11 cellular contexts compared by ENCODE assay signal in genomic region chr1:51044834-51045233, GRCh38. TPM values are rescaled to one million over a fixed set of nuclear protein-coding genes. Genes with fewer than 3 reads are reported as not detected.
DNase-seq lines count a peak whose midpoint lies in the region; ATAC-seq and TF ChIP-seq lines count a peak whose summit lies in the region.
"Had no signal": no experiment of that assay in that cellular context is flagged by ENCODE, and none has a peak within 500 bp of the region (broad histone marks: within the 10 kb centered on the region; RNA-seq: fewer than 3 reads in every experiment).

No MANE protein-coding gene starts in this region.

- POLR2A ChIA-PET in activated CD4-positive, alpha-beta T cell treated with anti-CD3 and anti-CD28 coated beads, Interleukin-2, amount 10 ng/mL, durations not matched to agents 7 days and 5 days (lab: Charles Lee): no interaction called here

- peaks cover 1% of the 10 kb centered on the region for H3K4me1 Mint-ChIP-seq in activated CD4-positive, alpha-beta T cell treated with anti-CD3 and anti-CD28 coated beads, Interleukin-2, amount 10 ng/mL, durations not matched to agents 7 days and 5 days
- H3K4me1 Mint-ChIP-seq: mesothelial cell of epicardium had no signal

- DNase-seq in AG20443 (ENCODE audit: low spot score): peak; percentile 21
- peak; percentile 37 for DNase-seq in GM03348 (ENCODE audit: low spot score)
- peak; percentile 16 for DNase-seq in RPMI7951 (ENCODE audit: low read depth)
- DNase-seq in foreskin keratinocyte: no peak
- DNase-seq in activated CD4-positive, alpha-beta T cell treated with anti-CD3 and anti-CD28 coated beads, Interleukin-2, amount 10 ng/mL, durations not matched to agents 7 days and 5 days: no peak
- DNase-seq in SIG-M5 (lab: John Stamatoyannopoulos, UW): no peak
- no peak for DNase-seq in upper lobe of left lung
- DNase-seq in COLO668 (lab: John Stamatoyannopoulos, UW; ENCODE audit: unreplicated experiment): no peak
- DNase-seq: stimulated activated CD4-positive, alpha-beta T cell treated with anti-CD3 and anti-CD28 coated beads, Interleukin-2, amount 100 ng/mL, for 24 hours had no signal

- no peaks in the 10 kb centered on the region for H3K36me3 ChIP-seq in upper lobe of left lung
- H3K36me3 ChIP-seq: thoracic aorta had no signal

- H3K36me3 Mint-ChIP-seq in activated CD4-positive, alpha-beta T cell treated with anti-CD3 and anti-CD28 coated beads, Interleukin-2, amount 10 ng/mL, durations not matched to agents 7 days and 5 days (ENCODE audit: low read depth): no peaks in the 10 kb centered on the region
- H3K36me3 Mint-ChIP-seq: mesothelial cell of epicardium had no signal

- ATAC-seq in foreskin keratinocyte (no peak), upper lobe of left lung (ENCODE audit: low FRiP score in 2 of 2) (no peak)

- H3K27me3 Mint-ChIP-seq in activated CD4-positive, alpha-beta T cell treated with anti-CD3 and anti-CD28 coated beads, Interleukin-2, amount 10 ng/mL, durations not matched to agents 7 days and 5 days: peaks cover 17% of the 10 kb centered on the region

- CTCF ChIA-PET in activated CD4-positive, alpha-beta T cell treated with anti-CD3 and anti-CD28 coated beads, Interleukin-2, amount 10 ng/mL, durations not matched to agents 7 days and 5 days (lab: Charles Lee): interaction anchor here (0.9 kb wide), 1 partner anchor 143 kb away, joined by 3 read pairs; no protein-coding TSS in a partner anchor

- TF ChIP-seq EP300 in upper lobe of left lung (IDR thresholded peaks at IDR 0.05): no peak

- H3K27me3 ChIP-seq in foreskin keratinocyte (peaks cover 38% of the 10 kb centered on the region), upper lobe of left lung (no peaks in the 10 kb centered on the region)

- H3K9me3 ChIP-seq in upper lobe of left lung: no peaks in the 10 kb centered on the region

- H3K4me3 Mint-ChIP-seq in activated CD4-positive, alpha-beta T cell treated with anti-CD3 and anti-CD28 coated beads, Interleukin-2, amount 10 ng/mL, durations not matched to agents 7 days and 5 days: no peak overlapping the region
- H3K4me3 Mint-ChIP-seq: mesothelial cell of epicardium had no signal

- H3K4me3 ChIP-seq in upper lobe of left lung: no peak overlapping the region
- H3K4me3 ChIP-seq: thoracic aorta had no signal

- no peaks in the 10 kb centered on the region for H3K4me1 ChIP-seq in foreskin keratinocyte
- H3K4me1 ChIP-seq in upper lobe of left lung: no peaks in the 10 kb centered on the region

- TF ChIP-seq POLR2A in upper lobe of left lung (IDR thresholded peaks at IDR 0.05): no peak

- H3K27ac Mint-ChIP-seq in activated CD4-positive, alpha-beta T cell treated with anti-CD3 and anti-CD28 coated beads, Interleukin-2, amount 10 ng/mL, durations not matched to agents 7 days and 5 days: no peak overlapping the region
- H3K27ac Mint-ChIP-seq: mesothelial cell of epicardium had no signal

- peak; percentile 49 for TF ChIP-seq CTCF in foreskin keratinocyte (conservative IDR thresholded peaks at IDR 0.05)
- TF ChIP-seq CTCF in upper lobe of left lung (IDR thresholded peaks at IDR 0.05): peak in 3 of 6 experiments; percentile 9 to 28 (median 18)

- H3K27ac ChIP-seq in foreskin keratinocyte (no peak overlapping the region), upper lobe of left lung (no peak overlapping the region)
- H3K27ac ChIP-seq: thoracic aorta had no signal

- 39 to 45% methylated on average over 4 of the region's 4 CpGs for WGBS in upper lobe of left lung, 2 donors

- peaks cover 2% of the 10 kb centered on the region for H3K9me3 Mint-ChIP-seq in activated CD4-positive, alpha-beta T cell treated with anti-CD3 and anti-CD28 coated beads, Interleukin-2, amount 10 ng/mL, durations not matched to agents 7 days and 5 days

RNA-seq across cellular contexts. Expression of gene C1orf185, which starts 57.2 kb away (rescaled TPM):
- total RNA-seq in RPMI7951 (2014; rRNA removed; shearing (Covaris generic)): not detected in 2 replicates
- total RNA-seq in foreskin keratinocyte (not detected in 2 replicates), upper lobe of left lung (not detected)
- not detected in 2 replicates for polyA plus RNA-seq in foreskin keratinocyte
- total RNA-seq in activated CD4-positive, alpha-beta T cell treated with anti-CD3 and anti-CD28 coated beads, Interleukin-2, amount 10 ng/mL, durations not matched to agents 7 days and 5 days: not detected
- total RNA-seq: mesothelial cell of epicardium, thoracic aorta had no signal

Comparison
In these comparisons a context has a peak if more than half of its experiments do, and no peak if none do; other contexts are left out.
1. DNase-seq: peak in AG20443 (single experiment), GM03348 (single experiment) and RPMI7951 (single experiment); none in foreskin keratinocyte (0 of 2), activated CD4-positive, alpha-beta T cell treated with anti-CD3 and anti-CD28 coated beads, Interleukin-2, amount 10 ng/mL, durations not matched to agents 7 days and 5 days (single experiment), SIG-M5 (single experiment), upper lobe of left lung (0 of 2) and COLO668 (single experiment).